Comparison of ENCODE assay signal across 13 cellular contexts in genomic region chr10:4353059-4353655, GRCh38.
DNase-seq lines count a peak whose midpoint lies in the region; ATAC-seq and TF ChIP-seq lines count a peak whose summit lies in the region.
"Had no signal": no experiment of that assay in that cellular context is flagged by ENCODE, and none has a peak within 500 bp of the region (broad histone marks: within the 10 kb centered on the region; RNA-seq: fewer than 3 reads in every experiment).

No MANE protein-coding gene starts in this region.

- DNase-seq in Daoy (ENCODE audit: low read depth) (peak; percentile 4), RPMI8226 (peak; percentile 5), fibroblast of mammary gland (ENCODE audit: low read depth) (peak; percentile 75), osteocyte (ENCODE audit: extremely low spot score, unreplicated experiment) (no peak)
- DNase-seq in activated naive CD4-positive, alpha-beta T cell treated with anti-CD3 and anti-CD28 coated beads, Interleukin-2, amount 50 U/mL, for 16 hours = no peak
- DNase-seq in activated naive CD4-positive, alpha-beta T cell treated with anti-CD3 and anti-CD28 coated beads for 36 hours = no peak
- DNase-seq: caudate nucleus, Peyer's patch, upper lobe of left lung had no signal

- no peak for TF ChIP-seq CTCF in fibroblast of mammary gland (conservative IDR thresholded peaks at IDR 0.05; ENCODE audit: control insufficient read depth, insufficient read depth, low read depth, low read length)
- TF ChIP-seq CTCF in osteocyte (IDR thresholded peaks at IDR 0.05) = no peak

- ATAC-seq in HG03457 (IDR thresholded peaks at IDR 0.05; ENCODE audit: unreplicated experiment) = no peak
- no peak for ATAC-seq in activated T-helper 17 cell treated with anti-CD3 and anti-CD28 coated beads, Interleukin-2, amount 50 U/mL, for 72 hours (replicated peaks)
- ATAC-seq: HepG2 had no signal

- H3K4me3 ChIP-seq in fibroblast of mammary gland (ENCODE audit: control insufficient read depth, low read depth, low read length) = no peak overlapping the region
- H3K4me3 ChIP-seq: BLaER1, Peyer's patch, upper lobe of left lung had no signal

- peaks cover 42% of the 10 kb centered on the region for H3K4me1 Mint-ChIP-seq in osteocyte (ENCODE audit: unreplicated experiment)
- H3K4me1 Mint-ChIP-seq in activated T-helper 17 cell treated with anti-CD3 and anti-CD28 coated beads, Interleukin-2, amount 50 U/mL, for 72 hours = peaks cover 5% of the 10 kb centered on the region
- no peaks in the 10 kb centered on the region for H3K4me1 Mint-ChIP-seq in activated naive CD4-positive, alpha-beta T cell treated with anti-CD3 and anti-CD28 coated beads for 36 hours (ENCODE audit: low read depth)

- CTCF ChIA-PET in activated naive CD4-positive, alpha-beta T cell treated with anti-CD3 and anti-CD28 coated beads for 36 hours (lab: Charles Lee) = no interaction called here

- peak overlapping the region; percentile 28 for H3K27ac Mint-ChIP-seq in osteocyte (ENCODE audit: unreplicated experiment)
- no peak overlapping the region for H3K27ac Mint-ChIP-seq in activated T-helper 17 cell treated with anti-CD3 and anti-CD28 coated beads, Interleukin-2, amount 50 U/mL, for 72 hours
- no peak overlapping the region for H3K27ac Mint-ChIP-seq in activated naive CD4-positive, alpha-beta T cell treated with anti-CD3 and anti-CD28 coated beads for 36 hours

- intact Hi-C loops in activated naive CD4-positive, alpha-beta T cell treated with anti-CD3 and anti-CD28 coated beads for 36 hours (cut with micrococcal nuclease) = no loop called here

- H3K27me3 Mint-ChIP-seq in osteocyte (ENCODE audit: unreplicated experiment) = no peaks in the 10 kb centered on the region
- H3K27me3 Mint-ChIP-seq in activated T-helper 17 cell treated with anti-CD3 and anti-CD28 coated beads, Interleukin-2, amount 50 U/mL, for 72 hours = no peaks in the 10 kb centered on the region
- H3K27me3 Mint-ChIP-seq in activated naive CD4-positive, alpha-beta T cell treated with anti-CD3 and anti-CD28 coated beads for 36 hours (ENCODE audit: low read depth) = peaks cover 15% of the 10 kb centered on the region

- H3K4me3 Mint-ChIP-seq in osteocyte (ENCODE audit: unreplicated experiment) = no peak overlapping the region
- no peak overlapping the region for H3K4me3 Mint-ChIP-seq in activated T-helper 17 cell treated with anti-CD3 and anti-CD28 coated beads, Interleukin-2, amount 50 U/mL, for 72 hours
- H3K4me3 Mint-ChIP-seq in activated naive CD4-positive, alpha-beta T cell treated with anti-CD3 and anti-CD28 coated beads for 36 hours = no peak overlapping the region

- H3K9me3 Mint-ChIP-seq in osteocyte (ENCODE audit: unreplicated experiment) = peaks cover 8% of the 10 kb centered on the region
- H3K9me3 Mint-ChIP-seq in activated T-helper 17 cell treated with anti-CD3 and anti-CD28 coated beads, Interleukin-2, amount 50 U/mL, for 72 hours = no peaks in the 10 kb centered on the region
- H3K9me3 Mint-ChIP-seq in activated naive CD4-positive, alpha-beta T cell treated with anti-CD3 and anti-CD28 coated beads for 36 hours = no peaks in the 10 kb centered on the region

- H3K36me3 Mint-ChIP-seq in osteocyte (ENCODE audit: unreplicated experiment) = no peaks in the 10 kb centered on the region
- no peaks in the 10 kb centered on the region for H3K36me3 Mint-ChIP-seq in activated T-helper 17 cell treated with anti-CD3 and anti-CD28 coated beads, Interleukin-2, amount 50 U/mL, for 72 hours (ENCODE audit: low read depth)
- H3K36me3 Mint-ChIP-seq in activated naive CD4-positive, alpha-beta T cell treated with anti-CD3 and anti-CD28 coated beads for 36 hours (ENCODE audit: low read depth) = no peaks in the 10 kb centered on the region

Comparison
In these comparisons a context has a peak if more than half of its experiments do, and no peak if none do; other contexts are left out.
1. DNase-seq: peak in Daoy (single experiment), RPMI8226 (single experiment) and fibroblast of mammary gland (single experiment); none in osteocyte (single experiment), activated naive CD4-positive, alpha-beta T cell treated with anti-CD3 and anti-CD28 coated beads, Interleukin-2, amount 50 U/mL, for 16 hours (single experiment) and activated naive CD4-positive, alpha-beta T cell treated with anti-CD3 and anti-CD28 coated beads for 36 hours (single experiment).